Comparison of ENCODE assay signal across 16 cellular contexts in genomic region chr12:29516431-29516875, GRCh38. TPM values are rescaled to one million over a fixed set of nuclear protein-coding genes. Genes with fewer than 3 reads are reported as not detected.
A peak's percentile ranks its signal among the peaks of the same experiment; 100 is the strongest.
DNase-seq lines count a peak whose midpoint lies in the region; ATAC-seq and TF ChIP-seq lines count a peak whose summit lies in the region.
"Had no signal": no experiment of that assay in that cellular context is flagged by ENCODE, and none has a peak within 500 bp of the region (broad histone marks: within the 10 kb centered on the region; RNA-seq: fewer than 3 reads in every experiment).

No MANE protein-coding gene starts in this region.

- H3K18ac ChIP-seq in IMR-90 (ENCODE audit: low read depth, low read length), result peak overlapping the region; percentile 27; the same call in 1 of the 2 replicates

- 0 out of 2 replicates have a peak, but pooled peaks cover 4% of the 10 kb centered on the region for H4K20me1 ChIP-seq in IMR-90 (ENCODE audit: insufficient read depth, low read length)

- peak overlapping the region in 1 of 2 experiments; percentile 12; a peak in 1 of 4 replicates for H4K8ac ChIP-seq in IMR-90 (ENCODE audit: low read depth in 2 of 2, low read length in 2 of 2)

- in situ Hi-C loops in IMR-90 (cut with MboI; ENCODE audit: low sequenced_read_pairs), result loop anchor here (25.0 kb wide), 1 partner anchor 1296 kb away; no protein-coding TSS in a partner anchor
- in situ Hi-C loops in astrocyte of the spinal cord (cut with HindIII; ENCODE audit: low sequenced_read_pairs), result no loop called here

- 0 out of 2 replicates have a peak overlapping the region, but pooled peaks have one; percentile 8 for H3K56ac ChIP-seq in IMR-90 (ENCODE audit: extremely low read depth, insufficient read depth, low read length)

- peaks cover 5% of the 10 kb centered on the region for H3K4me1 ChIP-seq in IMR-90 (ENCODE audit: control insufficient read depth, insufficient read depth, low read length)
- no peaks in the 10 kb centered on the region for H3K4me1 ChIP-seq in thyroid gland
- H3K4me1 ChIP-seq: HAP-1 had no signal

- peak overlapping the region; percentile 71 for H4K91ac ChIP-seq in IMR-90 (ENCODE audit: insufficient read depth, low read depth, low read length)

- BruUV-seq in IMR-90 (replicated peaks; lab: Mats Ljungman, UMichigan), result no TSS peak

- ATAC-seq in IMR-90 (ENCODE audit: low read depth), result peak; percentile 53
- ATAC-seq in GM19035 (IDR thresholded peaks at IDR 0.05; ENCODE audit: unreplicated experiment), result no peak
- ATAC-seq: activated T-helper 17 cell treated with anti-CD3 and anti-CD28 coated beads, Interleukin-2, amount 50 U/mL, for 72 hours; stimulated activated naive B cell treated with anti-CD40 and anti-IgM and Interleukin-4, amounts not matched to agents 10 μg/mL and 1 μg/mL and 100 μg/mL, for 72 hours had no signal

- intact Hi-C loops in IMR-90 (cut with micrococcal nuclease) (loop anchor here (5.0 to 10.0 kb wide), 2 partner anchors 209 to 928 kb away; no protein-coding TSS in a partner anchor), thyroid gland (cut with DNase I) (no loop called here)

- peak overlapping the region; percentile 21 for H2BK20ac ChIP-seq in IMR-90 (ENCODE audit: low read depth, low read length)

- peak overlapping the region; percentile 52 for H2BK120ac ChIP-seq in IMR-90 (ENCODE audit: low read depth, low read length)

- no peak overlapping the region for H2AK9ac ChIP-seq in IMR-90 (replicated peaks; ENCODE audit: low read depth, low read length, poor library complexity)

- peaks cover 12% of the 10 kb centered on the region for H3K36me3 ChIP-seq in IMR-90 (ENCODE audit: control insufficient read depth, insufficient read depth, low read length)
- H3K36me3 ChIP-seq in thyroid gland, result no peaks in the 10 kb centered on the region
- H3K36me3 ChIP-seq: HAP-1 had no signal

- H2BK5ac ChIP-seq in IMR-90 (ENCODE audit: low read depth, low read length, poor library complexity, severe bottlenecking), result peak overlapping the region; percentile 52

- dilution Hi-C loops in IMR-90 (cut with HindIII; ENCODE audit: low sequenced_read_pairs, unreplicated experiment), result no loop called here

- CTCF ChIA-PET in IMR-90 (lab: Yijun Ruan, JAX), result interaction anchor here (0.6 kb wide), 1 partner anchor 1329 kb away, joined by 5 read pairs; no protein-coding TSS in a partner anchor

- H3K4ac ChIP-seq in IMR-90 (ENCODE audit: low read depth, low read length), result peak overlapping the region; percentile 52

- no peak overlapping the region for H2AFZ ChIP-seq in IMR-90 (replicated peaks; ENCODE audit: low read length, poor library complexity)

- POLR2A ChIA-PET in IMR-90 (lab: Charles Lee; ENCODE audit: unreplicated experiment), result no interaction called here

- WGBS in IMR-90 (ENCODE audit: extremely low coverage in 2 of 2, insufficient read length in 1 of 2), 2 experiments, result no CpG with 5 or more reads among the region's 2 CpGs
- 81 to 82% methylated on average over 2 of the region's 2 CpGs for WGBS in thyroid gland, 2 donors

- H3K27ac ChIP-seq in IMR-90 (ENCODE audit: insufficient read depth, low read length), result peak overlapping the region; percentile 56; the same call in 1 of the 2 replicates
- H3K27ac ChIP-seq in thyroid gland, result no peak overlapping the region

- H2BK15ac ChIP-seq in IMR-90 (ENCODE audit: low read depth, low read length), result peak overlapping the region; percentile 8; the same call in 1 of the 3 replicates

- peaks cover 19% of the 10 kb centered on the region; the same call in 1 of the 2 replicates for H3K9me1 ChIP-seq in IMR-90 (ENCODE audit: insufficient read depth, low read length)

- peaks cover 0 to 7% of the 10 kb centered on the region in 2 experiments; a peak in 1 of 4 replicates for H3K79me1 ChIP-seq in IMR-90 (ENCODE audit: low read depth in 1 of 2, low read length in 2 of 2)

- H3K23ac ChIP-seq in IMR-90 (ENCODE audit: low read depth, low read length), result 0 out of 2 replicates have a peak overlapping the region, but pooled peaks have one; percentile 45

- H3K27me3 ChIP-seq in IMR-90 (ENCODE audit: control insufficient read depth, insufficient read depth, low read length), result no peaks in the 10 kb centered on the region
- no peaks in the 10 kb centered on the region for H3K27me3 ChIP-seq in thyroid gland

- H2AK5ac ChIP-seq in IMR-90 (ENCODE audit: low read depth, low read length), result 0 out of 2 replicates have a peak overlapping the region, but pooled peaks have one; percentile 26

- no peak for TF ChIP-seq CTCF in AG09309 (IDR thresholded peaks at IDR 0.05; ENCODE audit: control insufficient read depth, insufficient read depth, low read depth, low read length, missing control alignments)
- no peak for TF ChIP-seq CTCF in IMR-90 (conservative IDR thresholded peaks at IDR 0.05; ENCODE audit: low read depth, low read length)
- no peak for TF ChIP-seq CTCF in astrocyte of the spinal cord (IDR thresholded peaks at IDR 0.05; ENCODE audit: low read depth, low read length)
- no peak for TF ChIP-seq CTCF in thyroid gland (IDR thresholded peaks at IDR 0.05)

- H3K9me3 ChIP-seq in IMR-90 (ENCODE audit: control insufficient read depth, insufficient read depth, low read length), result no peaks in the 10 kb centered on the region
- no peaks in the 10 kb centered on the region for H3K9me3 ChIP-seq in thyroid gland
- H3K9me3 ChIP-seq: HAP-1 had no signal

- H3K14ac ChIP-seq in IMR-90 (replicated peaks; ENCODE audit: low read depth, low read length), result no peak overlapping the region

- TF ChIP-seq POLR2A in IMR-90 (IDR thresholded peaks at IDR 0.05; ENCODE audit: low read depth, low read length), result no peak
- no peak for TF ChIP-seq POLR2A in thyroid gland (IDR thresholded peaks at IDR 0.05)

- H3K9ac ChIP-seq in IMR-90 (ENCODE audit: low read depth, low read length), result no peak overlapping the region

- DNase-seq in AG09309 (ENCODE audit: low read depth) (peak; percentile 67), IMR-90 (peak; percentile 68), astrocyte of the spinal cord (ENCODE audit: low read depth, low spot score) (peak; percentile 23), hepatic stellate cell (ENCODE audit: low spot score) (peak; percentile 4), thyroid gland (no peak), NCI-H1417 (lab: John Stamatoyannopoulos, UW) (no peak), NCI-H526 treated with DMSO at 0.1 percent for 48 hours (lab: John Stamatoyannopoulos, UW) (no peak)
- DNase-seq: activated CD4-positive, alpha-beta T cell treated with anti-CD3 and anti-CD28 coated beads, Interleukin-2, amount 50 U/mL, for 48 hours; immature natural killer cell; mesendoderm; NCI-H2107; stimulated activated naive B cell treated with anti-CD40 and anti-IgM and Interleukin-4, amounts not matched to agents 10 μg/mL and 1 μg/mL and 100 μg/mL, for 72 hours had no signal

- H3K4me2 ChIP-seq in IMR-90 (ENCODE audit: low read depth, low read length), result no peak overlapping the region

- no peak overlapping the region for H3K4me3 ChIP-seq in AG09309 (ENCODE audit: control insufficient read depth, low read depth, low read length)
- no peak overlapping the region for H3K4me3 ChIP-seq in IMR-90 (ENCODE audit: insufficient read depth, low read depth, low read length)
- H3K4me3 ChIP-seq in astrocyte of the spinal cord (ENCODE audit: low read depth, low read length), result no peak overlapping the region
- no peak overlapping the region for H3K4me3 ChIP-seq in thyroid gland (replicated peaks in 1 of 3)
- H3K4me3 ChIP-seq: HAP-1 had no signal

- TF ChIP-seq RAD21 in IMR-90 (IDR thresholded peaks at IDR 0.05; ENCODE audit: low read length), result no peak

- no peak overlapping the region for H4K5ac ChIP-seq in IMR-90 (ENCODE audit: low read depth, low read length)

TF ChIP-seq in IMR-90, 13 proteins besides CTCF, POLR2A, EP300 and RAD21:
- TF ChIP-seq ELK1 (IDR thresholded peaks at IDR 0.05; ENCODE audit: borderline replicate concordance, low read depth, low read length) (no peak), CHD1 (IDR thresholded peaks at IDR 0.05; ENCODE audit: low read depth, low read length) (no peak), RCOR1 (IDR thresholded peaks at IDR 0.05; ENCODE audit: insufficient replicate concordance, low read length) (no peak), FOS (IDR thresholded peaks at IDR 0.05; ENCODE audit: low read depth, low read length) (peak; percentile 49; the same call in 1 of the 2 replicates), BHLHE40 (IDR thresholded peaks at IDR 0.05; ENCODE audit: low read depth, low read length) (0 out of 2 replicates have a peak, but pooled peaks have one; percentile 4), MAFK (IDR thresholded peaks at IDR 0.05; ENCODE audit: low read depth, low read length) (0 out of 2 replicates have a peak, but pooled peaks have one; percentile 8), USF2 (IDR thresholded peaks at IDR 0.05; ENCODE audit: low read depth, low read length) (no peak)

RNA-seq across cellular contexts. Expression of gene OVCH1, which starts 19.0 kb away (rescaled TPM):
- under 0.01 and 0.18 TPM in 2 replicates for total RNA-seq in IMR-90 (2012; rRNA removed)
- 0.05 TPM in 1 of 2 replicates, not detected in the other for polyA plus RNA-seq in IMR-90 (2012; rRNA removed)
- polyA plus RNA-seq in IMR-90 (2012; cell fraction: cytosol; rRNA removed), result 0.01 TPM in 1 of 2 replicates, not detected in the other
- polyA plus RNA-seq in IMR-90 (2012; cell fraction: nucleus; rRNA removed; ENCODE audit: low replicate concordance), result 0.15 and 0.44 TPM in 2 replicates
- 1 to 10 TPM in 1 of 4 donors, under 1 TPM in 3; 0.22 to 3.0 (median 0.28) TPM for total RNA-seq in thyroid gland
- total RNA-seq: activated T-helper 17 cell treated with anti-CD3 and anti-CD28 coated beads, Interleukin-2, amount 50 U/mL, for 72 hours; dermis microvascular lymphatic vessel endothelial cell had no signal
- polyA plus RNA-seq: immature natural killer cell had no signal

Comparison
In these comparisons a context has a peak if more than half of its experiments do, and no peak if none do; other contexts are left out.
1. DNase-seq: peak in AG09309 (single experiment), IMR-90 (single experiment), astrocyte of the spinal cord (single experiment) and hepatic stellate cell (single experiment); none in thyroid gland (0 of 2), NCI-H1417 (0 of 3) and NCI-H526 treated with DMSO at 0.1 percent for 48 hours (single experiment).